19 cellular contexts compared by ENCODE assay signal in the genomic region with DNA sequence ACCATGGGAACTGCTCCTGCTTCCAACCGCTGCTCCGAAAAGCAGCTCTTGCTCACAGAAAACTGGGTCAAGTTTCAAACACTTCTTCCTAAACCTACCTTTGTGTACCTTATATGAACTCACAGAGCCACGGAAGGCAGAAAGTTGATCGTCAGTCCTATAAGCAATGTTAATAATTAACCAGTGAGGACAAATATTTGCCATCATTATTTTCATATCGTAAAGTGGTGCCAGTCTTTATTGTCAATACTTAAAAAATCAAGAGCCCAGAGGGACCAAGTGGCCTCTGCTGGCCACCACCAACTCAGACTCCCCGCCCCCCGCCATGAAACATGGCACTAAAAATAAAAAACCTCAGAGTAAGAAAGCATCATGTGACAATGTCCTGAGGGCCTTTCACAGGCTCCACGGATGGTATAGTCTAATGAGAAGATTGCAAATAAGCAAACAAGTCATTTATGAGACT. TPM values are rescaled to one million over a fixed set of nuclear protein-coding genes. Genes with fewer than 3 reads are reported as not detected.
DNase-seq lines count a peak whose midpoint lies in the region; ATAC-seq, FAIRE-seq and TF ChIP-seq lines count a peak whose summit lies in the region.
"Had no signal": no experiment of that assay in that cellular context is flagged by ENCODE, and none has a peak within 500 bp of the region (broad histone marks: within the 10 kb centered on the region; RNA-seq: fewer than 3 reads in every experiment).

No MANE protein-coding gene starts in this region.

- H3K36me3 Mint-ChIP-seq in activated T-helper 1 cell treated with anti-CD3 and anti-CD28 coated beads, Interleukin-12 subunit alpha, Interleukin-12 subunit beta, Interleukin-2, Interleukin-4 antibody, amounts not matched to agents 30 ng/mL and 10 ng/mL and 1 ng/mL, durations not matched to agents 14 hours and 24 hours and 36 hours (ENCODE audit: low read depth) = no peaks in the 10 kb centered on the region

- intact Hi-C loops in pancreas (cut with DNase I) = no loop called here
- intact Hi-C loops in activated T-helper 1 cell treated with anti-CD3 and anti-CD28 coated beads, Interleukin-12 subunit alpha, Interleukin-12 subunit beta, Interleukin-2, Interleukin-4 antibody, amounts not matched to agents 30 ng/mL and 10 ng/mL and 1 ng/mL, durations not matched to agents 14 hours and 24 hours and 36 hours (cut with micrococcal nuclease) = no loop called here

- peaks cover 7 to 37% (median 28%) of the 10 kb centered on the region in 3 donors for H3K4me1 ChIP-seq in pancreas
- H3K4me1 ChIP-seq: BE2C had no signal

- no peaks in the 10 kb centered on the region for H3K4me1 Mint-ChIP-seq in activated T-helper 1 cell treated with anti-CD3 and anti-CD28 coated beads, Interleukin-12 subunit alpha, Interleukin-12 subunit beta, Interleukin-2, Interleukin-4 antibody, amounts not matched to agents 30 ng/mL and 10 ng/mL and 1 ng/mL, durations not matched to agents 14 hours and 24 hours and 36 hours (ENCODE audit: low read depth)

- peak overlapping the region in 1 of 4 donors; percentile 14 for H3K4me3 ChIP-seq in pancreas
- H3K4me3 ChIP-seq: ovary, SJCRH30 had no signal

- peaks cover 2% of the 10 kb centered on the region for H3K27me3 Mint-ChIP-seq in activated T-helper 1 cell treated with anti-CD3 and anti-CD28 coated beads, Interleukin-12 subunit alpha, Interleukin-12 subunit beta, Interleukin-2, Interleukin-4 antibody, amounts not matched to agents 30 ng/mL and 10 ng/mL and 1 ng/mL, durations not matched to agents 14 hours and 24 hours and 36 hours (ENCODE audit: insufficient read depth)

- FAIRE-seq in pancreas (lab: Jason Lieb, UNC) = no peak
- FAIRE-seq: colon, keratinocyte had no signal

- no peaks in the 10 kb centered on the region for H3K36me3 ChIP-seq in pancreas
- H3K36me3 ChIP-seq: BE2C, ovary, SJCRH30 had no signal

- H3K9me3 Mint-ChIP-seq in activated T-helper 1 cell treated with anti-CD3 and anti-CD28 coated beads, Interleukin-12 subunit alpha, Interleukin-12 subunit beta, Interleukin-2, Interleukin-4 antibody, amounts not matched to agents 30 ng/mL and 10 ng/mL and 1 ng/mL, durations not matched to agents 14 hours and 24 hours and 36 hours = no peaks in the 10 kb centered on the region
- H3K9me3 Mint-ChIP-seq: H9 had no signal

- ATAC-seq in pancreas (peak; percentile 62 to 75 (median 68)), GM18858 (IDR thresholded peaks at IDR 0.05; ENCODE audit: unreplicated experiment) (no peak)
- ATAC-seq: stimulated activated naive CD8-positive, alpha-beta T cell treated with anti-CD3 and anti-CD28 coated beads, Interleukin-15, Interleukin-2, amounts not matched to agents 100 U/mL and 50 U/mL, for 24 hours had no signal

- no peak overlapping the region for H3K27ac Mint-ChIP-seq in activated T-helper 1 cell treated with anti-CD3 and anti-CD28 coated beads, Interleukin-12 subunit alpha, Interleukin-12 subunit beta, Interleukin-2, Interleukin-4 antibody, amounts not matched to agents 30 ng/mL and 10 ng/mL and 1 ng/mL, durations not matched to agents 14 hours and 24 hours and 36 hours

- peak; percentile 31 for TF ChIP-seq CTCF in VCaP (conservative IDR thresholded peaks at IDR 0.05)
- no peak for TF ChIP-seq CTCF in pancreas (IDR thresholded peaks at IDR 0.05)

- H3K27me3 ChIP-seq in pancreas = no peaks in the 10 kb centered on the region
- H3K27me3 ChIP-seq: ovary, SJCRH30 had no signal

- H3K27ac ChIP-seq in VCaP (peak overlapping the region; percentile 98), pancreas (peak overlapping the region; percentile 53 to 81 (median 66))
- H3K27ac ChIP-seq: ovary, SJCRH30 had no signal

- no peaks in the 10 kb centered on the region for H3K9me3 ChIP-seq in pancreas
- H3K9me3 ChIP-seq: BE2C, ovary, SJCRH30 had no signal

- H3K4me3 Mint-ChIP-seq in activated T-helper 1 cell treated with anti-CD3 and anti-CD28 coated beads, Interleukin-12 subunit alpha, Interleukin-12 subunit beta, Interleukin-2, Interleukin-4 antibody, amounts not matched to agents 30 ng/mL and 10 ng/mL and 1 ng/mL, durations not matched to agents 14 hours and 24 hours and 36 hours = no peak overlapping the region
- H3K4me3 Mint-ChIP-seq: H9 had no signal

- peak; percentile 96 for DNase-seq in DMS53 treated with DMSO at 0.1 percent for 48 hours (lab: John Stamatoyannopoulos, UW; ENCODE audit: unreplicated experiment)
- peak; percentile 28 for DNase-seq in NCI-H2029 treated with DMSO at 0.1 percent for 48 hours (lab: John Stamatoyannopoulos, UW)
- DNase-seq in pancreas = peak in 5 of 6 donors; percentile 31 to 64 (median 56)
- no peak for DNase-seq in cerebellar cortex (ENCODE audit: low spot score)
- no peak for DNase-seq in activated T-helper 1 cell treated with anti-CD3 and anti-CD28 coated beads, Interleukin-12 subunit alpha, Interleukin-12 subunit beta, Interleukin-2, Interleukin-4 antibody, amounts not matched to agents 30 ng/mL and 10 ng/mL and 1 ng/mL, durations not matched to agents 14 hours and 24 hours and 36 hours (ENCODE audit: low spot score)
- DNase-seq in activated CD8-positive, alpha-beta memory T cell treated with anti-CD3 and anti-CD28 coated beads for 24 hours = no peak
- DNase-seq: activated CD4-positive, alpha-beta T cell treated with anti-CD3 and anti-CD28 coated beads, Interleukin-2, amount 50 U/mL, for 4 hours; BE2C; H9; IMR-90; ovary; SJCRH30; stimulated activated naive CD8-positive, alpha-beta T cell treated with anti-CD3 and anti-CD28 coated beads, Interleukin-15, Interleukin-2, amounts not matched to agents 100 U/mL and 50 U/mL, for 24 hours had no signal

- WGBS in pancreas, 2 donors = 25 to 30% methylated on average over 8 of the region's 8 CpGs

RNA-seq across cellular contexts. Expression of gene PBOV1, which starts 9.1 kb away (rescaled TPM):
- not detected for total RNA-seq in pancreas
- not detected for polyA plus RNA-seq in pancreas
- total RNA-seq in activated T-helper 1 cell treated with anti-CD3 and anti-CD28 coated beads, Interleukin-12 subunit alpha, Interleukin-12 subunit beta, Interleukin-2, Interleukin-4 antibody, amounts not matched to agents 30 ng/mL and 10 ng/mL and 1 ng/mL, durations not matched to agents 14 hours and 24 hours and 36 hours = not detected in 2 replicates
- total RNA-seq: epithelial cell of proximal tubule, H9, IMR-90, mucosa of gallbladder, ovary, SJCRH30 had no signal
- polyA plus RNA-seq: IMR-90, keratinocyte, ovary had no signal

Comparison
In these comparisons a context has a peak if more than half of its experiments do, and no peak if none do; other contexts are left out.
1. DNase-seq: peak in DMS53 treated with DMSO at 0.1 percent for 48 hours (single experiment), NCI-H2029 treated with DMSO at 0.1 percent for 48 hours (single experiment) and pancreas (5 of 6); none in cerebellar cortex (single experiment), activated T-helper 1 cell treated with anti-CD3 and anti-CD28 coated beads, Interleukin-12 subunit alpha, Interleukin-12 subunit beta, Interleukin-2, Interleukin-4 antibody, amounts not matched to agents 30 ng/mL and 10 ng/mL and 1 ng/mL, durations not matched to agents 14 hours and 24 hours and 36 hours (single experiment) and activated CD8-positive, alpha-beta memory T cell treated with anti-CD3 and anti-CD28 coated beads for 24 hours (single experiment).